16 cellular contexts compared by ENCODE assay signal in the genomic region with DNA sequence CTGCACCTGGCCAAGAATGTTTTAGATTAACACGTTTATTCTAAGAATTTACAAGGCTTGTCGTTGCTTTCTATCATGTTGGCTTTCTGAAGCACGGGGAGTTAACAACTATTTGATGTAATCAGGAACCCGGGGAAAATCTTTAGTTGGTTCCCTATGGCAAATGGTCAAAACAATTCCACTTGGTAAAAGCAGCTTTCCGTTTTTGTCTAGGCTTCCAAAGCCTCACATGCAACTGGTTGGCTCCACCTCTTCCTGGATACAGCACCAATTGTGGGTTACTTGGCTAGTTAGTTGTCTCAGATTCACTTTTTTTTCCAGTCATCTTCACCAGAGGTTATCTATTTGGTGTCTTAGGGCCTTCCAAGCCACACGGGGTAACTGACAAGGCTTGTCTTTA. TPM values are rescaled to one million over a fixed set of nuclear protein-coding genes. Genes with fewer than 3 reads are reported as not detected.
DNase-seq lines count a peak whose midpoint lies in the region; ATAC-seq and TF ChIP-seq lines count a peak whose summit lies in the region.
"Had no signal": no experiment of that assay in that cellular context is flagged by ENCODE, and none has a peak within 500 bp of the region (broad histone marks: within the 10 kb centered on the region; RNA-seq: fewer than 3 reads in every experiment).

No MANE protein-coding gene starts in this region.

- ATAC-seq in HG03045 (IDR thresholded peaks at IDR 0.05; ENCODE audit: unreplicated experiment) = no peak

- peaks cover 16% of the 10 kb centered on the region for H3K4me1 Mint-ChIP-seq in neural crest cell
- H3K4me1 Mint-ChIP-seq: CD4-positive, CD25-positive, alpha-beta regulatory T cell had no signal

- intact Hi-C loops in testis (cut with DNase I; ENCODE audit: low total_unique reads) = no loop called here

- no peak overlapping the region for H3K4me3 ChIP-seq in testis
- H3K4me3 ChIP-seq: A549 had no signal

- H3K9me3 ChIP-seq in testis = no peaks in the 10 kb centered on the region
- H3K9me3 ChIP-seq: A549, SK-N-SH had no signal

- TF ChIP-seq CTCF in neural crest cell (conservative IDR thresholded peaks at IDR 0.05) = no peak
- TF ChIP-seq CTCF in testis (IDR thresholded peaks at IDR 0.05) = no peak

- no peak overlapping the region for H3K27ac ChIP-seq in testis
- H3K27ac ChIP-seq: A549 had no signal

- H3K9me3 Mint-ChIP-seq in neural crest cell = no peaks in the 10 kb centered on the region

- H3K27me3 Mint-ChIP-seq in neural crest cell (ENCODE audit: low read depth) = peaks cover 60% of the 10 kb centered on the region

- H3K36me3 Mint-ChIP-seq in neural crest cell (ENCODE audit: low read depth) = no peaks in the 10 kb centered on the region
- H3K36me3 Mint-ChIP-seq: CD4-positive, CD25-positive, alpha-beta regulatory T cell had no signal

- peaks cover 12% of the 10 kb centered on the region for H3K4me1 ChIP-seq in testis

- peak overlapping the region; percentile 36 for H3K4me3 Mint-ChIP-seq in neural crest cell

- no peak overlapping the region for H3K27ac Mint-ChIP-seq in neural crest cell (ENCODE audit: unreplicated experiment)
- H3K27ac Mint-ChIP-seq: CD4-positive, CD25-positive, alpha-beta regulatory T cell had no signal

- WGBS in testis, 2 donors = 41 to 66% methylated on average over 5 to 6 of the region's 6 CpGs

- no peaks in the 10 kb centered on the region for H3K27me3 ChIP-seq in testis

- no peaks in the 10 kb centered on the region for H3K36me3 ChIP-seq in testis (ENCODE audit: low read depth, missing control alignments)

- TF ChIP-seq POLR2A in testis (IDR thresholded peaks at IDR 0.05) = no peak

- DNase-seq in AG08395 (ENCODE audit: low spot score) (peak; percentile 22), RPMI7951 (ENCODE audit: low read depth) (peak; percentile 57), fibroblast of peridontal ligament (ENCODE audit: extremely low read depth) (peak; percentile 78), neural crest cell (ENCODE audit: low read depth, low spot score) (no peak), HCEC 1CT (no peak), testis (no peak)
- DNase-seq: GF-D8, NCI-H1092, NCI-H1436, NCI-H187 treated with DMSO at 0.1 percent for 48 hours, NCI-H2227 treated with DMSO at 0.1 percent for 48 hours, SIG-M5 had no signal

RNA-seq across cellular contexts. Expression of a gene that starts 2.8 kb away (rescaled TPM):
- 95.0 and 103 TPM in 2 replicates for total RNA-seq in RPMI7951 (2014; rRNA removed; shearing (Covaris generic))
- 1.7 and 2.0 TPM in 2 replicates for total RNA-seq in neural crest cell
- total RNA-seq in testis = 1 to 10 TPM; 4.5 to 8.1 TPM
- polyA plus RNA-seq in testis (ENCODE audit: insufficient read depth, low read depth, low replicate concordance) = 10.4 TPM
- total RNA-seq: CD4-positive, CD25-positive, alpha-beta regulatory T cell had no signal
- polyA plus RNA-seq: CD4-positive, CD25-positive, alpha-beta regulatory T cell had no signal

Comparison
In these comparisons a context has a peak if more than half of its experiments do, and no peak if none do; other contexts are left out.
1. DNase-seq: peak in AG08395 (single experiment), RPMI7951 (single experiment) and fibroblast of peridontal ligament (single experiment); none in neural crest cell (single experiment), HCEC 1CT (single experiment) and testis (single experiment).
2. RNA of a gene that starts 2.8 kb away (total RNA-seq): 95.0 to 103 TPM in RPMI7951; 4.5 to 8.1 TPM in testis and 1.7 to 2.0 TPM in neural crest cell; every median in the first group is over 10 times any median in the second.